8 cellular contexts compared by ENCODE assay signal in genomic region chr20:64084209-64085152, GRCh38. TPM values are rescaled to one million over a fixed set of nuclear protein-coding genes. Genes with fewer than 3 reads are reported as not detected.
DNase-seq lines count a peak whose midpoint lies in the region; ATAC-seq and TF ChIP-seq lines count a peak whose summit lies in the region.

Gene LKAAEAR1, minus strand, starts transcription at chr20:64084398. Its CDS starts 179 bp downstream, at chr20:64084219.

- no peak within 1 kb of the TSS for H3K9ac ChIP-seq in mammary epithelial cell (ENCODE audit: insufficient read depth, low read length)

- H3K4me1 Mint-ChIP-seq in naive B cell, result peaks cover 36 to 47% (median 36%) of the 10 kb centered on the region in 3 donors

- H3K4me1 ChIP-seq in mammary epithelial cell (ENCODE audit: insufficient read depth, low read length), result peaks cover 12% of the 10 kb centered on the region

- WGBS in mammary epithelial cell (ENCODE audit: low coverage, missing lambda C conversion rate), result 19% methylated on average over 19 of the region's 52 CpGs

- DNase-seq in BJ (ENCODE audit: low read depth), result no peak
- no peak for DNase-seq in Jurkat, Clone E6-1 (ENCODE audit: low read depth, low spot score)
- DNase-seq in mammary epithelial cell, result no peak
- DNase-seq in naive B cell, result no peak
- DNase-seq in islet precursor cell, result no peak
- DNase-seq in NCI-H1092 (lab: John Stamatoyannopoulos, UW), result no peak

- H3K36me3 Mint-ChIP-seq in naive B cell, result no peaks in the 10 kb centered on the region

- BruUV-seq in mammary epithelial cell (replicated peaks; lab: Mats Ljungman, UMichigan), result no TSS peak

- dilution Hi-C loops in mammary epithelial cell (cut with HindIII; ENCODE audit: low sequenced_read_pairs), result loop anchor here (5.0 kb wide), 1 partner anchor 78 kb away; the partner anchor contains the start of gene MYT1

- peak within 1 kb of the TSS in 5 of 6 donors; percentile 59 to 93 (median 72) for H3K27ac Mint-ChIP-seq in naive B cell

- H3K36me3 ChIP-seq in BJ (ENCODE audit: control insufficient read depth, insufficient read depth, low read length) (no peaks in the 10 kb centered on the region), mammary epithelial cell (ENCODE audit: insufficient read depth, low read length) (no peaks in the 10 kb centered on the region)

- TF ChIP-seq CTCF in BJ (IDR thresholded peaks at IDR 0.05; ENCODE audit: insufficient read depth, low read depth, low read length) (no peak), mammary epithelial cell (conservative IDR thresholded peaks at IDR 0.05 in 1 of 2, IDR thresholded peaks at IDR 0.05 in 1 of 2; ENCODE audit: extremely low read depth in 1 of 2, insufficient read depth in 1 of 2, low read depth in 1 of 2, low read length in 2 of 2) (no peak)

- POLR2A ChIA-PET in BJ (lab: Charles Lee), result no interaction called here

- H3K79me2 ChIP-seq in mammary epithelial cell (ENCODE audit: insufficient read depth, low read length), result no peaks in the 10 kb centered on the region

- H3K4me3 Mint-ChIP-seq in naive B cell, result peak within 1 kb of the TSS; percentile 80 to 94 (median 92)

- in situ Hi-C loops in mammary epithelial cell (cut with MboI; ENCODE audit: low sequenced_read_pairs in 2 of 2), result no loop called here

- H3K27me3 Mint-ChIP-seq in naive B cell, result peaks cover 6 to 13% (median 7%) of the 10 kb centered on the region in 3 donors

- no peak within 1 kb of the TSS for H3K27ac ChIP-seq in mammary epithelial cell (ENCODE audit: insufficient read depth, low read depth, low read length)

- peak within 1 kb of the TSS; percentile 95 for H3K4me2 ChIP-seq in mammary epithelial cell (ENCODE audit: insufficient read depth, low read depth, low read length)

- no peak for ATAC-seq in naive B cell (ENCODE audit: low read depth in 2 of 2)
- no peak for ATAC-seq in GM18520 (IDR thresholded peaks at IDR 0.05; ENCODE audit: unreplicated experiment)
- no peak for ATAC-seq in GM21825 (IDR thresholded peaks at IDR 0.05; ENCODE audit: unreplicated experiment)

- no peaks in the 10 kb centered on the region for H3K9me3 ChIP-seq in mammary epithelial cell (replicated peaks; ENCODE audit: insufficient read depth, low read length)

- peak within 1 kb of the TSS; percentile 44 for H3K4me3 ChIP-seq in BJ (ENCODE audit: low read depth, low read length)
- H3K4me3 ChIP-seq in Jurkat, Clone E6-1 (ENCODE audit: low read length), result peak within 1 kb of the TSS; percentile 47
- H3K4me3 ChIP-seq in mammary epithelial cell (replicated peaks in 1 of 3; ENCODE audit: insufficient read depth in 1 of 3, low read depth in 2 of 3, low read length in 3 of 3), result peak within 1 kb of the TSS; percentile 36 to 52 (median 45)

- H2AFZ ChIP-seq in mammary epithelial cell (ENCODE audit: low read depth, low read length), result peak within 1 kb of the TSS; percentile 81

- H4K20me1 ChIP-seq in mammary epithelial cell (ENCODE audit: insufficient read depth, low read length), result no peaks in the 10 kb centered on the region

- H3K27me3 ChIP-seq in BJ (ENCODE audit: control insufficient read depth, insufficient read depth, low read length) (peaks cover 24% of the 10 kb centered on the region), mammary epithelial cell (ENCODE audit: insufficient read depth, low read length) (peaks cover 7% of the 10 kb centered on the region)

- H3K9me3 Mint-ChIP-seq in naive B cell, result peaks cover 0 to 7% (median 0%) of the 10 kb centered on the region in 7 donors

- CTCF ChIA-PET in BJ (lab: Yijun Ruan, JAX), result interaction anchor here (0.6 to 6.4 kb wide), 11 partner anchors 8 to 839 kb away, joined by 3 to 49 read pairs (median 4); no protein-coding TSS in a partner anchor
- CTCF ChIA-PET in mammary epithelial cell (lab: Charles Lee; ENCODE audit: low non-redundant PET), result interaction anchor here (0.6 kb wide), 2 partner anchors 15 to 117 kb away, joined by 3 to 4 read pairs; no protein-coding TSS in a partner anchor

- intact Hi-C loops in mammary epithelial cell (cut with micrococcal nuclease), result no loop called here

RNA-seq across cellular contexts. Expression of gene LKAAEAR1, which starts in this region (rescaled TPM):
- not detected in 2 replicates for polyA plus RNA-seq in BJ (2011; rRNA removed)
- not detected in 2 replicates for polyA minus RNA-seq in BJ (2011; rRNA and poly(A)+ RNA removed)
- 1.2 TPM for polyA plus RNA-seq in Jurkat, Clone E6-1 (2012; ENCODE audit: insufficient read depth, insufficient read length)
- under 1 TPM in 1 of 2 donors, not detected in 1; 0.33 TPM for total RNA-seq in mammary epithelial cell
- polyA plus RNA-seq in mammary epithelial cell, result 0.15 TPM
- polyA minus RNA-seq in mammary epithelial cell, result not detected
- under 1 TPM in 1 of 6 donors, not detected in 5; 0.47 TPM for polyA plus RNA-seq in naive B cell (ENCODE audit: low read depth in 6 of 6)
